Comparison of ENCODE assay signal across 9 cellular contexts in genomic region chr2:9463698-9464034, GRCh38. TPM values are rescaled to one million over a fixed set of nuclear protein-coding genes. Genes with fewer than 3 reads are reported as not detected.
DNase-seq lines count a peak whose midpoint lies in the region; ATAC-seq lines count a peak whose summit lies in the region.
"Had no signal": no experiment of that assay in that cellular context is flagged by ENCODE, and none has a peak within 500 bp of the region (broad histone marks: within the 10 kb centered on the region; RNA-seq: fewer than 3 reads in every experiment).

No MANE protein-coding gene starts in this region.

- H3K27me3 ChIP-seq in H7 (ENCODE audit: control insufficient read depth, insufficient read depth, low read length) = no peaks in the 10 kb centered on the region

- H3K36me3 ChIP-seq in H7 (replicated peaks; ENCODE audit: control insufficient read depth, insufficient read depth, low read length) = peaks cover 11% of the 10 kb centered on the region

- peak; percentile 100 for ATAC-seq in stimulated activated effector memory CD8-positive, alpha-beta T cell treated with anti-CD3 and anti-CD28 coated beads, Interleukin-12 subunit alpha, Interleukin-12 subunit beta, amount 100 ng/mL, for 72 hours

- H3K4me3 ChIP-seq in H7 (ENCODE audit: insufficient read depth, low read depth, low read length) = no peak overlapping the region

- peak; percentile 11 for DNase-seq in activated T-cell treated with anti-CD3 and anti-CD28 coated beads for 48 hours (ENCODE audit: low read depth)
- no peak for DNase-seq in activated T-cell treated with anti-CD3 and anti-CD28 coated beads for 4 hours
- peak; percentile 97 for DNase-seq in NCI-H1694 (lab: John Stamatoyannopoulos, UW)
- peak; percentile 45 for DNase-seq in astrocyte of the hippocampus (ENCODE audit: low read depth, low spot score)
- DNase-seq in stimulated activated effector memory CD8-positive, alpha-beta T cell treated with anti-CD3 and anti-CD28 coated beads, Interleukin-12 subunit alpha, Interleukin-12 subunit beta, amount 100 ng/mL, for 72 hours (ENCODE audit: low spot score in 2 of 2) = peak; percentile 18 to 67
- no peak for DNase-seq in iPS-NIHi7 (ENCODE audit: extremely low spot score)
- no peak for DNase-seq in H7
- no peak for DNase-seq in NCI-H510A (lab: John Stamatoyannopoulos, UW)

- H3K27ac Mint-ChIP-seq in stimulated activated effector memory CD8-positive, alpha-beta T cell treated with anti-CD3 and anti-CD28 coated beads, Interleukin-12 subunit alpha, Interleukin-12 subunit beta, amount 100 ng/mL, for 72 hours = no peak overlapping the region

- no peaks in the 10 kb centered on the region for H3K9me3 Mint-ChIP-seq in stimulated activated effector memory CD8-positive, alpha-beta T cell treated with anti-CD3 and anti-CD28 coated beads, Interleukin-12 subunit alpha, Interleukin-12 subunit beta, amount 100 ng/mL, for 72 hours

- H3K4me1 Mint-ChIP-seq in stimulated activated effector memory CD8-positive, alpha-beta T cell treated with anti-CD3 and anti-CD28 coated beads, Interleukin-12 subunit alpha, Interleukin-12 subunit beta, amount 100 ng/mL, for 72 hours = peaks cover 12% of the 10 kb centered on the region
- H3K4me1 Mint-ChIP-seq: B cell had no signal

- peaks cover 68% of the 10 kb centered on the region for H3K36me3 Mint-ChIP-seq in stimulated activated effector memory CD8-positive, alpha-beta T cell treated with anti-CD3 and anti-CD28 coated beads, Interleukin-12 subunit alpha, Interleukin-12 subunit beta, amount 100 ng/mL, for 72 hours

- no peak overlapping the region for H3K4me3 Mint-ChIP-seq in stimulated activated effector memory CD8-positive, alpha-beta T cell treated with anti-CD3 and anti-CD28 coated beads, Interleukin-12 subunit alpha, Interleukin-12 subunit beta, amount 100 ng/mL, for 72 hours
- H3K4me3 Mint-ChIP-seq: B cell had no signal

RNA-seq across cellular contexts. Expression of gene IAH1, which starts 10.7 kb away (rescaled TPM):
- total RNA-seq in H7 (2014; rRNA removed; shearing (Covaris generic)) = 23.2 and 25.3 TPM in 2 replicates

RNA-seq across cellular contexts. Expression of gene CPSF3, which starts 40.2 kb away (rescaled TPM):
- 102 and 113 TPM in 2 replicates for total RNA-seq in H7 (2014; rRNA removed; shearing (Covaris generic))

RNA-seq across cellular contexts. Expression of gene ITGB1BP1, which starts 40.3 kb away (rescaled TPM):
- total RNA-seq in H7 (2014; rRNA removed; shearing (Covaris generic)) = 12.7 and 13.8 TPM in 2 replicates

Comparison
In these comparisons a context has a peak if more than half of its experiments do, and no peak if none do; other contexts are left out.
1. DNase-seq: peak in activated T-cell treated with anti-CD3 and anti-CD28 coated beads for 48 hours (single experiment), NCI-H1694 (single experiment), astrocyte of the hippocampus (single experiment) and stimulated activated effector memory CD8-positive, alpha-beta T cell treated with anti-CD3 and anti-CD28 coated beads, Interleukin-12 subunit alpha, Interleukin-12 subunit beta, amount 100 ng/mL, for 72 hours (2 of 2); none in activated T-cell treated with anti-CD3 and anti-CD28 coated beads for 4 hours (single experiment), iPS-NIHi7 (single experiment), H7 (single experiment) and NCI-H510A (single experiment).